ENCODE assay signal across 24 cellular contexts in the genomic region with DNA sequence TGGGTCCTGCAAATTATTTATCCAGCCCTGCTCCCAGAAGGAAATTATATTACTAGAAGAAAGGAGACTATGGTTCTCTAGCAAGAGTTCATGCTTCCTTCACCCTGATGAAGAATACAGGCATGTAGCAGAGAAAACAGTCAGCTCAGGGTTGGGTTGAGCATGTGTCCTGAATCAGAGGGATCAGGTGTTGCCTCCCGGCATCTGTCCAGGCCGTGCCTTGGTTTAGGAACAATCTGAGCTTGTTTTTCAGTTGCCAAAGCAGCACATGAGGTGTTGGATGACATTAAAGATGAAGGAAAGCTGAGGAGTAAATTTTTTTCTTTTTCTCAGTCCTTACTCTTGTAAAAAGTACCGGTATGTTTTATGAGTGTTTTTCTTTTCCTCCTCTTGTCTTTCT.
"Had no signal": no experiment of that assay in that cellular context is flagged by ENCODE, and none has a peak within 500 bp of the region (broad histone marks: within the 10 kb centered on the region; RNA-seq: fewer than 3 reads in every experiment).

No MANE protein-coding gene starts in this region.

- H3K4me3 ChIP-seq: adrenal gland, MG63, Peyer's patch had no signal

- H3K36me3 ChIP-seq: adrenal gland, MG63, Peyer's patch had no signal

- H3K27me3 ChIP-seq: adrenal gland, MG63, Peyer's patch had no signal

- DNase-seq: activated CD4-positive, alpha-beta T cell treated with anti-CD3 and anti-CD28 coated beads for 48 hours; activated CD4-positive, alpha-beta T cell treated with anti-CD3 and anti-CD28 coated beads, Interleukin-2, amount 50 U/mL, for 4 hours; activated CD4-positive, CD25-positive, alpha-beta regulatory T cell treated with anti-CD3 and anti-CD28 coated beads, Interleukin-2, amount 50 U/mL, for 72 hours; activated CD8-positive, alpha-beta memory T cell treated with anti-CD3 and anti-CD28 coated beads, Interleukin-2, amount 50 U/mL, for 48 hours; activated CD8-positive, alpha-beta T cell treated with anti-CD3 and anti-CD28 coated beads, Interleukin-2, amount 10 ng/mL, durations not matched to agents 7 days and 5 days; activated naive CD4-positive, alpha-beta T cell treated with anti-CD3 and anti-CD28 coated beads, Interleukin-2, amount 50 U/mL, for 16 hours; activated naive CD8-positive, alpha-beta T cell treated with anti-CD3 and anti-CD28 coated beads, Interleukin-2, amount 10 ng/mL, durations not matched to agents 7 days and 5 days; activated T-cell treated with anti-CD3 and anti-CD28 coated beads, Interleukin-2, amount 50 U/mL, for 1 hour; adrenal gland; anterior cingulate cortex; caudate nucleus; MG63; MV-4-11; NCI-H1092 treated with DMSO at 0.1 percent for 48 hours; NCI-H1417 treated with DMSO at 0.1 percent for 48 hours; NCI-H1694; NCI-H2029; NCI-H2107; Peyer's patch; SHP77; T-helper 17 cell; T-helper 9 cell had no signal

- H3K27ac ChIP-seq: adrenal gland, KMS-11, Peyer's patch, RWPE1 had no signal

- H3K4me1 ChIP-seq: adrenal gland, Peyer's patch had no signal

- H3K9me3 ChIP-seq: adrenal gland, MG63, Peyer's patch had no signal
